ENCODE assay signal across 12 cellular contexts in genomic region chr3:99418209-99418635, GRCh38.
A peak's percentile ranks its signal among the peaks of the same experiment; 100 is the strongest.
DNase-seq lines count a peak whose midpoint lies in the region; ATAC-seq and TF ChIP-seq lines count a peak whose summit lies in the region.
"Had no signal": no experiment of that assay in that cellular context is flagged by ENCODE, and none has a peak within 500 bp of the region (broad histone marks: within the 10 kb centered on the region; RNA-seq: fewer than 3 reads in every experiment).

No MANE protein-coding gene starts in this region.

- H3K27me3 ChIP-seq in CD4-positive, alpha-beta memory T cell (ENCODE audit: insufficient read depth, low read length) = no peaks in the 10 kb centered on the region

- intact Hi-C loops in CD4-positive, alpha-beta memory T cell (cut with micrococcal nuclease) = no loop called here

- ATAC-seq in GM19395 (IDR thresholded peaks at IDR 0.05; ENCODE audit: unreplicated experiment) (peak; percentile 79), HG02852 (IDR thresholded peaks at IDR 0.05; ENCODE audit: unreplicated experiment) (peak; percentile 70), HG03558 (IDR thresholded peaks at IDR 0.05; ENCODE audit: extremely low read depth, unreplicated experiment) (peak; percentile 25)
- ATAC-seq: HCT116 had no signal

- no peak overlapping the region for H3K4me3 ChIP-seq in CD4-positive, alpha-beta memory T cell (ENCODE audit: low read length in 2 of 2)

- H3K36me3 ChIP-seq in CD4-positive, alpha-beta memory T cell (ENCODE audit: insufficient read depth, low read length) = no peaks in the 10 kb centered on the region

- H3K4me1 ChIP-seq in CD4-positive, alpha-beta memory T cell (ENCODE audit: insufficient read depth, low read length) = no peaks in the 10 kb centered on the region

- H3K27ac ChIP-seq in CD4-positive, alpha-beta memory T cell (ENCODE audit: low read depth, low read length) = no peak overlapping the region

- in situ Hi-C loops in KBM-7 (cut with MboI; ENCODE audit: low pct_unique_long_range_greater_than_20kb, low sequenced_read_pairs) = no loop called here

- no peaks in the 10 kb centered on the region for H3K27me3 Mint-ChIP-seq in CD4-positive, alpha-beta memory T cell
- H3K27me3 Mint-ChIP-seq: central memory CD8-positive, alpha-beta T cell; stimulated activated naive B cell treated with anti-CD40 and anti-IgM and Interleukin-4, amounts not matched to agents 10 μg/mL and 1 μg/mL and 100 μg/mL, for 72 hours had no signal

- TF ChIP-seq CTCF in GM10248 (IDR thresholded peaks at IDR 0.05; ENCODE audit: control extremely low read depth, extremely low read depth, low read depth, missing control alignments) = no peak

- no peaks in the 10 kb centered on the region for H3K36me3 Mint-ChIP-seq in CD4-positive, alpha-beta memory T cell
- H3K36me3 Mint-ChIP-seq: stimulated activated naive B cell treated with anti-CD40 and anti-IgM and Interleukin-4, amounts not matched to agents 10 μg/mL and 1 μg/mL and 100 μg/mL, for 72 hours had no signal

- H3K27ac Mint-ChIP-seq in CD4-positive, alpha-beta memory T cell = no peak overlapping the region
- H3K27ac Mint-ChIP-seq: stimulated activated naive B cell treated with anti-CD40 and anti-IgM and Interleukin-4, amounts not matched to agents 10 μg/mL and 1 μg/mL and 100 μg/mL, for 72 hours had no signal

- POLR2A ChIA-PET in GM10248 (lab: Yijun Ruan, JAX) = interaction anchor here (0.8 kb wide), 1 partner anchor 12 kb away, joined by 3 read pairs; no protein-coding TSS in a partner anchor
- POLR2A ChIA-PET in CD4-positive, alpha-beta memory T cell (lab: Charles Lee; ENCODE audit: partially characterized antibody) = no interaction called here

- DNase-seq in GM10248 (ENCODE audit: extremely low spot score) (peak; percentile 50), SIG-M5 (lab: John Stamatoyannopoulos, UW) (no peak), KBM-7 (no peak), medulla oblongata (ENCODE audit: extremely low spot score) (no peak)
- no peak for DNase-seq in CD4-positive, alpha-beta memory T cell
- DNase-seq: NCI-H1048; stimulated activated naive B cell treated with anti-CD40 and anti-IgM and Interleukin-4, amounts not matched to agents 10 μg/mL and 1 μg/mL and 100 μg/mL, for 72 hours had no signal

- peaks cover 0 to 3% (median 0%) of the 10 kb centered on the region in 8 donors for H3K9me3 Mint-ChIP-seq in CD4-positive, alpha-beta memory T cell
- H3K9me3 Mint-ChIP-seq: stimulated activated naive B cell treated with anti-CD40 and anti-IgM and Interleukin-4, amounts not matched to agents 10 μg/mL and 1 μg/mL and 100 μg/mL, for 72 hours had no signal

- H3K4me1 Mint-ChIP-seq in CD4-positive, alpha-beta memory T cell = no peaks in the 10 kb centered on the region
- H3K4me1 Mint-ChIP-seq: central memory CD8-positive, alpha-beta T cell; stimulated activated naive B cell treated with anti-CD40 and anti-IgM and Interleukin-4, amounts not matched to agents 10 μg/mL and 1 μg/mL and 100 μg/mL, for 72 hours had no signal

- CTCF ChIA-PET in GM10248 (lab: Yijun Ruan, JAX) = interaction anchor here (0.9 to 2.1 kb wide), 6 partner anchors 8 to 805 kb away, joined by 3 to 9 read pairs (median 4); no protein-coding TSS in a partner anchor
- CTCF ChIA-PET in CD4-positive, alpha-beta memory T cell (lab: Charles Lee; ENCODE audit: partially characterized antibody) = no interaction called here

- no peak overlapping the region for H3K4me3 Mint-ChIP-seq in CD4-positive, alpha-beta memory T cell
- H3K4me3 Mint-ChIP-seq: central memory CD8-positive, alpha-beta T cell; stimulated activated naive B cell treated with anti-CD40 and anti-IgM and Interleukin-4, amounts not matched to agents 10 μg/mL and 1 μg/mL and 100 μg/mL, for 72 hours had no signal

- no peaks in the 10 kb centered on the region for H3K9me3 ChIP-seq in CD4-positive, alpha-beta memory T cell (ENCODE audit: control insufficient read depth in 1 of 2, low read length in 2 of 2)

Comparison
In these comparisons a context has a peak if more than half of its experiments do, and no peak if none do; other contexts are left out.
1. ATAC-seq: peak in every context shown above with its lines; median percentile 79 in GM19395; 70 in HG02852; 25 in HG03558.